Comparison of ENCODE assay signal across 24 cellular contexts in the genomic region with DNA sequence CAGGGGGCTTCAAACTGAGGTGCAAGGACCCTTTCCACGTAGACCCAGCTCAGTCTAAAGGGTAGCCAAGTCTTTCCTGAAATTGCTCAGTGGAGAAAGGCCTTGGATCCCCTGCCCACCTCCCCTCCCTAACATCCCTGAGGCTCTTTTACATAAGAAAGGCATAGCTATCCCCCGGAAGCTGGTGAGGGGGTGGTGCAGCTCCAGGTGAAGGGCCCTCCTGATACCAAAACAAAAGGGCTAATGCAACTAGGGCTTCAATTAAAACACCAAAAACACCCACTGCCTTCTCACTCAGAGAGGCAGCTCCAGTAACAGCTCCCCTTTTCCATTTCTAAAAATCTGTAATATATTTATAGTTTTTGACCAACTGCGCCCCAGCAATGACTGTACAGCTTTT. TPM values are rescaled to one million over a fixed set of nuclear protein-coding genes. Genes with fewer than 3 reads are reported as not detected.
A peak's percentile ranks its signal among the peaks of the same experiment; 100 is the strongest.
DNase-seq lines count a peak whose midpoint lies in the region; ATAC-seq and TF ChIP-seq lines count a peak whose summit lies in the region.
"Had no signal": no experiment of that assay in that cellular context is flagged by ENCODE, and none has a peak within 500 bp of the region (broad histone marks: within the 10 kb centered on the region; RNA-seq: fewer than 3 reads in every experiment).

No MANE protein-coding gene starts in this region.

- H3K27ac ChIP-seq in GM23338 (ENCODE audit: low read depth): peak overlapping the region; percentile 99
- H3K27ac ChIP-seq in ectodermal cell (ENCODE audit: insufficient read depth, low read depth, low read length, poor library complexity, severe bottlenecking): no peak overlapping the region
- H3K27ac ChIP-seq: dorsolateral prefrontal cortex, left ventricle myocardium inferior, PC-9, prostate gland, tibial artery had no signal

- ATAC-seq in GM23338 (peak; percentile 79), left lobe of liver (no peak), GM21515 (IDR thresholded peaks at IDR 0.05; ENCODE audit: unreplicated experiment) (no peak)
- ATAC-seq: mucosa of descending colon; stimulated activated naive B cell treated with anti-CD40 and anti-IgM and Interleukin-4, amounts not matched to agents 10 μg/mL and 1 μg/mL and 100 μg/mL, for 72 hours had no signal

- peak; percentile 96 for DNase-seq in GM23338 (ENCODE audit: low spot score)
- peak; percentile 28 for DNase-seq in NCI-H1436 treated with DMSO at 0.1 percent for 48 hours (lab: John Stamatoyannopoulos, UW)
- peak; percentile 22 for DNase-seq in left lobe of liver (ENCODE audit: low spot score)
- no peak for DNase-seq in immature natural killer cell
- DNase-seq in SIG-M5 (lab: John Stamatoyannopoulos, UW): no peak
- DNase-seq in NCI-H1092 treated with DMSO at 0.1 percent for 48 hours (lab: John Stamatoyannopoulos, UW): no peak
- DNase-seq: activated CD4-positive, alpha-beta T cell treated with anti-CD3 and anti-CD28 coated beads, Interleukin-2, amount 50 U/mL, for 48 hours; activated naive CD4-positive, alpha-beta T cell treated with anti-CD3 and anti-CD28 coated beads, Interleukin-2, amount 10 ng/mL, durations not matched to agents 7 days and 5 days; activated T-cell treated with anti-CD3 and anti-CD28 coated beads, Interleukin-2, amount 50 U/mL, for 1 hour; central memory CD4-positive, alpha-beta T cell; DMS 273 treated with DMSO at 0.1 percent for 48 hours; dorsolateral prefrontal cortex; foreskin fibroblast; HCEC 1CT; left ventricle myocardium inferior; mucosa of descending colon; PC-9; stimulated activated naive B cell treated with anti-CD40 and anti-IgM and Interleukin-4, amounts not matched to agents 10 μg/mL and 1 μg/mL and 100 μg/mL, for 72 hours had no signal

- H3K4me3 ChIP-seq in GM23338 (peak overlapping the region; percentile 92), ectodermal cell (ENCODE audit: insufficient read depth, low read depth, low read length) (peak overlapping the region; percentile 2)
- H3K4me3 ChIP-seq: dorsolateral prefrontal cortex, left ventricle myocardium inferior, mucosa of descending colon, PC-9, prostate gland, tibial artery had no signal

- H3K27me3 Mint-ChIP-seq in GM23338 (ENCODE audit: insufficient read depth, low read depth, poor library complexity) (peaks cover 29% of the 10 kb centered on the region), immature natural killer cell (ENCODE audit: low read depth in 3 of 3) (peaks cover 7 to 19% (median 11%) of the 10 kb centered on the region in 3 donors)

- H3K27me3 ChIP-seq in GM23338 (ENCODE audit: insufficient read depth) (peaks cover 6% of the 10 kb centered on the region; the same call in 1 of the 2 replicates), ectodermal cell (ENCODE audit: control insufficient read depth, insufficient read depth, low read length, poor library complexity, severe bottlenecking) (peaks cover 36% of the 10 kb centered on the region)

- H3K36me3 ChIP-seq in GM23338 (ENCODE audit: insufficient read depth) (no peaks in the 10 kb centered on the region), ectodermal cell (ENCODE audit: control insufficient read depth, insufficient read depth, low read length) (no peaks in the 10 kb centered on the region)
- H3K36me3 ChIP-seq: left ventricle myocardium inferior, prostate gland, tibial artery had no signal

- peaks cover 75% of the 10 kb centered on the region for H3K79me2 ChIP-seq in GM23338 (replicated peaks; ENCODE audit: insufficient read depth)

- H3K9me3 ChIP-seq in ectodermal cell (ENCODE audit: control insufficient read depth, low read length): no peaks in the 10 kb centered on the region
- H3K9me3 ChIP-seq: left ventricle myocardium inferior, mucosa of descending colon, prostate gland, tibial artery had no signal

- H3K4me1 ChIP-seq in GM23338 (ENCODE audit: insufficient read depth) (peaks cover 76% of the 10 kb centered on the region), ectodermal cell (ENCODE audit: control insufficient read depth, insufficient read depth, low read length) (peaks cover 37% of the 10 kb centered on the region)

- H2AFZ ChIP-seq in GM23338: no peak overlapping the region
- H2AFZ ChIP-seq: PC-9 had no signal

- H3K9me2 ChIP-seq in GM23338 (ENCODE audit: insufficient read depth): no peaks in the 10 kb centered on the region

- H3K9me3 Mint-ChIP-seq in GM23338 (no peaks in the 10 kb centered on the region; the same call in 2 of the 3 replicates), immature natural killer cell (no peaks in the 10 kb centered on the region)
- H3K9me3 Mint-ChIP-seq: activated naive CD4-positive, alpha-beta T cell treated with anti-CD3 and anti-CD28 coated beads, Interleukin-2, amount 10 ng/mL, durations not matched to agents 7 days and 5 days; neural crest cell; stimulated activated naive B cell treated with anti-CD40 and anti-IgM and Interleukin-4, amounts not matched to agents 10 μg/mL and 1 μg/mL and 100 μg/mL, for 72 hours; T-helper 1 cell treated with Interleukin-12 subunit alpha and Interleukin-12 subunit beta and Interleukin-4 antibody, amounts not matched to agents 30 μg/mL and 1 μg/mL, for 36 hours had no signal

- H3K4me2 ChIP-seq in GM23338: peak overlapping the region; percentile 78
- H3K4me2 ChIP-seq: PC-9 had no signal

- 0 to 7% methylated on average over 2 to 3 of the region's 3 CpGs for WGBS in ectodermal cell, 2 experiments

- peaks cover 19% of the 10 kb centered on the region; the same call in 1 of the 2 replicates for H3F3A ChIP-seq in GM23338 (replicated peaks; ENCODE audit: low read depth)

- H3K4me3 Mint-ChIP-seq in GM23338 (peak overlapping the region; percentile 80), immature natural killer cell (no peak overlapping the region)
- H3K4me3 Mint-ChIP-seq: activated naive CD4-positive, alpha-beta T cell treated with anti-CD3 and anti-CD28 coated beads, Interleukin-2, amount 10 ng/mL, durations not matched to agents 7 days and 5 days; neural crest cell; stimulated activated naive B cell treated with anti-CD40 and anti-IgM and Interleukin-4, amounts not matched to agents 10 μg/mL and 1 μg/mL and 100 μg/mL, for 72 hours; T-helper 1 cell treated with Interleukin-12 subunit alpha and Interleukin-12 subunit beta and Interleukin-4 antibody, amounts not matched to agents 30 μg/mL and 1 μg/mL, for 36 hours had no signal

- H3K36me3 Mint-ChIP-seq in GM23338 (ENCODE audit: low read depth) (peaks cover 28% of the 10 kb centered on the region), immature natural killer cell (no peaks in the 10 kb centered on the region)
- H3K36me3 Mint-ChIP-seq: activated naive CD4-positive, alpha-beta T cell treated with anti-CD3 and anti-CD28 coated beads, Interleukin-2, amount 10 ng/mL, durations not matched to agents 7 days and 5 days; stimulated activated naive B cell treated with anti-CD40 and anti-IgM and Interleukin-4, amounts not matched to agents 10 μg/mL and 1 μg/mL and 100 μg/mL, for 72 hours had no signal

- H3K4me1 Mint-ChIP-seq in GM23338 (peaks cover 83% of the 10 kb centered on the region), immature natural killer cell (peaks cover 0 to 2% of the 10 kb centered on the region in 2 donors)

- H3K27ac Mint-ChIP-seq in GM23338 (peak overlapping the region; percentile 99), immature natural killer cell (no peak overlapping the region)
- H3K27ac Mint-ChIP-seq: activated naive CD4-positive, alpha-beta T cell treated with anti-CD3 and anti-CD28 coated beads, Interleukin-2, amount 10 ng/mL, durations not matched to agents 7 days and 5 days; stimulated activated naive B cell treated with anti-CD40 and anti-IgM and Interleukin-4, amounts not matched to agents 10 μg/mL and 1 μg/mL and 100 μg/mL, for 72 hours; T-helper 1 cell treated with Interleukin-12 subunit alpha and Interleukin-12 subunit beta and Interleukin-4 antibody, amounts not matched to agents 30 μg/mL and 1 μg/mL, for 36 hours had no signal

- H4K20me1 ChIP-seq in GM23338 (replicated peaks; ENCODE audit: insufficient read depth): peaks cover 6% of the 10 kb centered on the region

- no peak for TF ChIP-seq CTCF in GM23338 (conservative IDR thresholded peaks at IDR 0.05; ENCODE audit: low read depth in 2 of 2)

TF ChIP-seq in GM23338, 12 proteins besides CTCF, POLR2A, EP300 and RAD21 (continues in another document):
- peak; percentile 63; the same call in 1 of the 2 replicates for TF ChIP-seq NANOG (IDR thresholded peaks at IDR 0.05; ENCODE audit: borderline replicate concordance)

RNA-seq across cellular contexts. Expression of a gene that starts 5.8 kb away (rescaled TPM):
- total RNA-seq in GM23338 (2014; rRNA removed; shearing (Covaris generic)): 73.1 and 81.4 TPM in 2 replicates
- polyA plus RNA-seq in GM23338 (2016; fragmentation: Nextera tagmentation; extraction: Ambion mirVana) (16.7 and 22.0 TPM in 2 replicates), immature natural killer cell (not detected)
- 6.8 TPM for polyA plus RNA-seq in ectodermal cell (2013, experiment 1 of 4)
- polyA plus RNA-seq in ectodermal cell (2013, experiment 2 of 4): 5.9 TPM
- 5.6 TPM for polyA plus RNA-seq in ectodermal cell (2013, experiment 3 of 4)
- polyA plus RNA-seq in ectodermal cell (2013, experiment 4 of 4): 6.2 TPM
- 33.8 TPM for total RNA-seq in left lobe of liver

Comparison
In these comparisons a context has a peak if more than half of its experiments do, and no peak if none do; other contexts are left out.
1. DNase-seq: peak in GM23338 (single experiment), NCI-H1436 treated with DMSO at 0.1 percent for 48 hours (single experiment) and left lobe of liver (single experiment); none in immature natural killer cell (0 of 3), SIG-M5 (single experiment) and NCI-H1092 treated with DMSO at 0.1 percent for 48 hours (single experiment).